10 cellular contexts compared by ENCODE assay signal in genomic region chr11:115659061-115659963, GRCh38.
DNase-seq lines count a peak whose midpoint lies in the region; ATAC-seq, FAIRE-seq and TF ChIP-seq lines count a peak whose summit lies in the region.
"Had no signal": no experiment of that assay in that cellular context is flagged by ENCODE, and none has a peak within 500 bp of the region (broad histone marks: within the 10 kb centered on the region; RNA-seq: fewer than 3 reads in every experiment).

No MANE protein-coding gene starts in this region.

- H3K79me2 ChIP-seq in HepG2 (ENCODE audit: insufficient read depth, low read length): no peaks in the 10 kb centered on the region
- H3K79me2 ChIP-seq in mesendoderm (ENCODE audit: control insufficient read depth, insufficient read depth, low read length): no peaks in the 10 kb centered on the region

- no peak for DNase-seq in HepG2 (ENCODE audit: low spot score)
- peak; percentile 5 for DNase-seq in dermis blood vessel endothelial cell
- peak; percentile 42 for DNase-seq in mesendoderm
- DNase-seq in aorta: peak in 1 of 2 donors; percentile 59
- DNase-seq in NCI-H2107 treated with DMSO at 0.1 percent for 48 hours (lab: John Stamatoyannopoulos, UW; ENCODE audit: unreplicated experiment): no peak
- no peak for DNase-seq in middle frontal gyrus (ENCODE audit: extremely low spot score, low spot score)

- H4K5ac ChIP-seq in mesendoderm (ENCODE audit: low read length): no peak overlapping the region

- H3K36me3 ChIP-seq in liver (ENCODE audit: control insufficient read depth in 4 of 4, insufficient read depth in 3 of 4, low read depth in 1 of 4, low read length in 3 of 4) (no peaks in the 10 kb centered on the region), HepG2 (replicated peaks in 1 of 2; ENCODE audit: control insufficient read depth in 1 of 2, insufficient read depth in 2 of 2, low read length in 2 of 2) (no peaks in the 10 kb centered on the region), mesendoderm (ENCODE audit: control insufficient read depth, insufficient read depth, low read length) (no peaks in the 10 kb centered on the region), aorta (ENCODE audit: control insufficient read depth in 1 of 2, insufficient read depth in 2 of 2, low read length in 1 of 2) (no peaks in the 10 kb centered on the region)

- no peak overlapping the region for H2AFZ ChIP-seq in HepG2 (ENCODE audit: low read length)

- H3K27me3 ChIP-seq in liver (ENCODE audit: control insufficient read depth in 4 of 4, insufficient read depth in 4 of 4, low read length in 3 of 4) (peaks cover 0 to 12% (median 1%) of the 10 kb centered on the region in 4 donors), HepG2 (ENCODE audit: control insufficient read depth in 1 of 2, insufficient read depth in 2 of 2, low read length in 2 of 2) (peaks cover 0 to 39% of the 10 kb centered on the region in 2 experiments; a peak in 4 of 5 replicates), mesendoderm (ENCODE audit: insufficient read depth, low read length, poor library complexity) (peaks cover 9% of the 10 kb centered on the region), aorta (ENCODE audit: control insufficient read depth in 1 of 2, insufficient read depth in 2 of 2, low read length in 1 of 2) (no peaks in the 10 kb centered on the region)

- H2BK120ac ChIP-seq in mesendoderm (ENCODE audit: low read depth, low read length): no peak overlapping the region

- H3K9me3 ChIP-seq in liver (ENCODE audit: control insufficient read depth in 4 of 4, low read length in 3 of 4) (no peaks in the 10 kb centered on the region), HepG2 (ENCODE audit: low read length) (no peaks in the 10 kb centered on the region), aorta (ENCODE audit: control insufficient read depth, low read length) (no peaks in the 10 kb centered on the region)

- in situ Hi-C loops in HepG2 (cut with HindIII; ENCODE audit: extremely low pct_ligation_motif_present, low pct_unique_long_range_greater_than_20kb): no loop called here

- no peak for TF ChIP-seq EP300 in HepG2 (IDR thresholded peaks at IDR 0.05; ENCODE audit: low read depth in 2 of 2, low read length in 2 of 2)
- TF ChIP-seq EP300 in HepG2 (CRISPR knock-in tag; IDR thresholded peaks at IDR 0.05; ENCODE audit: borderline replicate concordance): no peak

- H3K56ac ChIP-seq in mesendoderm (ENCODE audit: low read length): peak overlapping the region; percentile 69

- H3K4me2 ChIP-seq in HepG2 (ENCODE audit: low read depth, low read length): no peak overlapping the region
- peak overlapping the region; percentile 64 for H3K4me2 ChIP-seq in mesendoderm (ENCODE audit: low read length)

- TF ChIP-seq RAD21 in liver (IDR thresholded peaks at IDR 0.05): no peak
- TF ChIP-seq RAD21 in HepG2 (CRISPR knock-in tag; IDR thresholded peaks at IDR 0.05): no peak

- H2BK5ac ChIP-seq in mesendoderm (ENCODE audit: low read length): no peak overlapping the region

- POLR2A ChIA-PET in HepG2 (lab: Yijun Ruan, JAX): no interaction called here

- CTCF ChIA-PET in HepG2 (lab: Yijun Ruan, JAX; ENCODE audit: low intra/inter-chr PET ratio, low total read pairs): no interaction called here

- 5% methylated on average over 60 of the region's 60 CpGs for WGBS in liver
- 67% methylated on average over 41 of the region's 60 CpGs for WGBS in HepG2 (ENCODE audit: low lambda C conversion rate)
- WGBS in mesendoderm (ENCODE audit: extremely low coverage, insufficient coverage, low lambda C conversion rate): no CpG with 5 or more reads among the region's 60 CpGs
- WGBS in aorta, 2 donors: 2 to 4% methylated on average over 60 of the region's 60 CpGs

- BruUV-seq in HepG2 (replicated peaks; lab: Mats Ljungman, UMichigan): no TSS peak

- ATAC-seq in HepG2 (no peak), aorta (ENCODE audit: low FRiP score) (peak; percentile 48), GM21723 (IDR thresholded peaks at IDR 0.05; ENCODE audit: unreplicated experiment) (no peak)

- H3K27ac ChIP-seq in liver (ENCODE audit: low read depth in 1 of 2, low read length in 2 of 2): peak overlapping the region in 1 of 2 donors; percentile 38
- H3K27ac ChIP-seq in HepG2 (ENCODE audit: extremely low read length, insufficient read depth, low read length): no peak overlapping the region
- no peak overlapping the region for H3K27ac ChIP-seq in mesendoderm (ENCODE audit: low read depth, low read length)
- no peak overlapping the region for H3K27ac ChIP-seq in aorta (ENCODE audit: low read depth in 1 of 2, low read length in 2 of 2)
- H3K27ac ChIP-seq: C4-2B had no signal

- no peaks in the 10 kb centered on the region for H4K20me1 ChIP-seq in HepG2 (ENCODE audit: insufficient read depth, low read length)

- H2AK5ac ChIP-seq in mesendoderm (ENCODE audit: low read length): no peak overlapping the region

- no peak overlapping the region for H3K4ac ChIP-seq in mesendoderm (ENCODE audit: low read depth, low read length)

- TF ChIP-seq CTCF in liver (IDR thresholded peaks at IDR 0.05; ENCODE audit: low read depth, low read length, missing input control): no peak
- TF ChIP-seq CTCF in HepG2 (CRISPR knock-in tag; IDR thresholded peaks at IDR 0.05): no peak

- H3K4me1 ChIP-seq in liver (ENCODE audit: control insufficient read depth in 4 of 4, insufficient read depth in 4 of 4, low read length in 3 of 4) (peaks cover 0 to 12% (median 6%) of the 10 kb centered on the region in 4 donors), HepG2 (ENCODE audit: insufficient read depth, low read length) (peaks cover 10% of the 10 kb centered on the region), mesendoderm (ENCODE audit: control insufficient read depth, low read depth, low read length) (peaks cover 8% of the 10 kb centered on the region), aorta (ENCODE audit: control insufficient read depth in 1 of 2, insufficient read depth in 2 of 2, low read length in 2 of 2) (no peaks in the 10 kb centered on the region)

- no peak overlapping the region for H3K23ac ChIP-seq in mesendoderm (ENCODE audit: low read length)

- peak overlapping the region; percentile 15 for H3K18ac ChIP-seq in mesendoderm (ENCODE audit: low read length)

- H3K9ac ChIP-seq in liver (ENCODE audit: low read depth in 1 of 2, low read length in 2 of 2) (no peak overlapping the region), HepG2 (ENCODE audit: insufficient read depth, low read depth, low read length) (no peak overlapping the region), mesendoderm (ENCODE audit: low read length) (peak overlapping the region; percentile 38)

- intact Hi-C loops in HepG2 (cut with micrococcal nuclease; ENCODE audit: unreplicated experiment) (no loop called here), aorta (cut with DNase I) (no loop called here)

- H3K79me1 ChIP-seq in mesendoderm (ENCODE audit: low read length): no peaks in the 10 kb centered on the region

- H2BK15ac ChIP-seq in mesendoderm (replicated peaks; ENCODE audit: low read depth): no peak overlapping the region

- no peak for TF ChIP-seq POLR2A in HepG2 (IDR thresholded peaks at IDR 0.05; ENCODE audit: insufficient read depth in 1 of 2, low read depth in 2 of 2, low read length in 2 of 2)

- no peak for FAIRE-seq in HepG2 (lab: Jason Lieb, UNC)
- FAIRE-seq: endometrium had no signal

- H3K4me3 ChIP-seq in liver (ENCODE audit: low read depth in 1 of 3, low read length in 3 of 3) (peak overlapping the region in 2 of 3 donors; percentile 17 to 46), HepG2 (replicated peaks in 1 of 3; ENCODE audit: insufficient read depth in 1 of 3, low read depth in 2 of 3, low read length in 3 of 3) (no peak overlapping the region), mesendoderm (ENCODE audit: low read length) (peak overlapping the region; percentile 15), aorta (ENCODE audit: low read length in 2 of 2) (peak overlapping the region; percentile 22 to 25)

- no peak overlapping the region for H4K8ac ChIP-seq in mesendoderm (ENCODE audit: low read depth, low read length)

TF ChIP-seq in liver, 16 proteins besides CTCF, POLR2A, EP300 and RAD21:
- TF ChIP-seq JUND (IDR thresholded peaks at IDR 0.05) (no peak), ZBTB33 (IDR thresholded peaks at IDR 0.05) (no peak), RXRA (IDR thresholded peaks at IDR 0.05) (no peak), YY1 (IDR thresholded peaks at IDR 0.05) (peak; percentile 14), EGR1 (IDR thresholded peaks at IDR 0.05; ENCODE audit: low read depth in 2 of 2) (peak in 1 of 2 donors; percentile 28)

TF ChIP-seq in HepG2, 621 proteins besides CTCF, POLR2A, EP300 and RAD21:
- TF ChIP-seq NCOA2 (CRISPR knock-in tag; IDR thresholded peaks at IDR 0.05): no peak

Comparison
In these comparisons a context has a peak if more than half of its experiments do, and no peak if none do; other contexts are left out.
1. H3K4me3 ChIP-seq: peak in liver (2 of 3), mesendoderm (single experiment) and aorta (2 of 2); none in HepG2 (0 of 3).
2. DNase-seq: peak in dermis blood vessel endothelial cell (single experiment) and mesendoderm (single experiment); none in HepG2 (single experiment), NCI-H2107 treated with DMSO at 0.1 percent for 48 hours (single experiment) and middle frontal gyrus (single experiment).